ENCODE assay signal across 8 cellular contexts in the genomic region with DNA sequence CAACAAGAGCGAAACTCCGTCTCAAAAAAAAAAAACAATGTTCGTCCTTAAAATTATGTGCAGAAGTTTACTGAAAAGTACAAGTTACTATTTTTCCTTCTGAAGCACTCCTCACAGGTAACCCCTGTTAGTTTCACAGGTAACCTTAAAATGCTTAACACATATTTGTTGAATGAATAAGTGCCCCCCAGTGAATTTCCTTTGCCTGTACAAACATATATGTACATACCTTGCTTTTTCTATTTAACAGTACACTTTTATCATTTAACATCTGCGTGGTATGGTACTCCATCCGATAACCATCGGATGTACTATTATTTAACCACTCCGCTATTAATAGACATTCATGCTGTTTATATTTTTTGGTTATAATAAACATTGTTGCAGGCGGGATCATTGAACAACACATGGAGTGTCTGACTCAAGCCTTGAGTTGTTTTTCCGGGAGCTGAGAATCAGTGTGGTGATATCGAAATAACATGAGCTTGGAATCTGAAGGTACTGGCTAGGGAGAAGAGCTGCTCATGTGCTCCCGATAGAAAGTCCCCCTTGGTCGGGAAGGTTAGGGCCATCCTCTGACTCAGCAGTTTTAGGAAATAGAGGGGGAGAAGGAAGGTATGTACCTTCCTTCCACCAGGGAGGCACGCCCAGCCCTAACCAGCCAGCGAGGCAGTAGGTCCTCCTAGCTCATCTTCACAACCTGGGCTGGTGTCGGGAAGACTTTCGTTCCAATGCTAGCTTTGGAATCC. TPM values are rescaled to one million over a fixed set of nuclear protein-coding genes. Genes with fewer than 3 reads are reported as not detected.
A peak's percentile ranks its signal among the peaks of the same experiment; 100 is the strongest.
DNase-seq lines count a peak whose midpoint lies in the region; ATAC-seq and TF ChIP-seq lines count a peak whose summit lies in the region.

No MANE protein-coding gene starts in this region.

- H3K9me3 ChIP-seq in SK-N-MC (ENCODE audit: low read depth, low read length), result no peaks in the 10 kb centered on the region

- peaks cover 19% of the 10 kb centered on the region for H3K36me3 Mint-ChIP-seq in T-helper 1 cell treated with Interleukin-12 subunit alpha and Interleukin-12 subunit beta and Interleukin-4 antibody, amounts not matched to agents 30 μg/mL and 1 μg/mL, for 36 hours (ENCODE audit: low read depth)

- H3K27ac ChIP-seq in SK-N-MC, result no peak overlapping the region

- no peak for TF ChIP-seq CTCF in fibroblast of the aortic adventitia (IDR thresholded peaks at IDR 0.05; ENCODE audit: insufficient read depth, low read length)
- TF ChIP-seq CTCF in retinal pigment epithelial cell (conservative IDR thresholded peaks at IDR 0.05; ENCODE audit: low read depth, low read length), result no peak

- peaks cover 5% of the 10 kb centered on the region for H3K36me3 ChIP-seq in SK-N-MC (ENCODE audit: insufficient read depth, low read length)

- no peak for DNase-seq in T-helper 1 cell
- DNase-seq in SK-N-MC (ENCODE audit: low read depth, low spot score), result no peak
- DNase-seq in fibroblast of the aortic adventitia (ENCODE audit: low read depth), result peak; percentile 44
- no peak for DNase-seq in retinal pigment epithelial cell (ENCODE audit: low read depth)
- no peak for DNase-seq in cerebellar nuclear complex (lab: John Stamatoyannopoulos, UW)
- no peak for DNase-seq in putamen (ENCODE audit: low spot score)

- H3K9me3 Mint-ChIP-seq in T-helper 1 cell treated with Interleukin-12 subunit alpha and Interleukin-12 subunit beta and Interleukin-4 antibody, amounts not matched to agents 30 μg/mL and 1 μg/mL, for 36 hours, result no peaks in the 10 kb centered on the region

- H3K27me3 Mint-ChIP-seq in T-helper 1 cell treated with Interleukin-12 subunit alpha and Interleukin-12 subunit beta and Interleukin-4 antibody, amounts not matched to agents 30 μg/mL and 1 μg/mL, for 36 hours (ENCODE audit: low read depth), result no peaks in the 10 kb centered on the region

- peak overlapping the region; percentile 89 for H3K9ac ChIP-seq in SK-N-MC (ENCODE audit: insufficient read length)

- H3K4me3 Mint-ChIP-seq in T-helper 1 cell treated with Interleukin-12 subunit alpha and Interleukin-12 subunit beta and Interleukin-4 antibody, amounts not matched to agents 30 μg/mL and 1 μg/mL, for 36 hours, result peak overlapping the region; percentile 90

- peak overlapping the region; percentile 94 for H3K27ac Mint-ChIP-seq in T-helper 1 cell treated with Interleukin-12 subunit alpha and Interleukin-12 subunit beta and Interleukin-4 antibody, amounts not matched to agents 30 μg/mL and 1 μg/mL, for 36 hours

- no peak for ATAC-seq in HG03565 (IDR thresholded peaks at IDR 0.05; ENCODE audit: unreplicated experiment)

- peaks cover 63% of the 10 kb centered on the region for H3K4me1 Mint-ChIP-seq in T-helper 1 cell treated with Interleukin-12 subunit alpha and Interleukin-12 subunit beta and Interleukin-4 antibody, amounts not matched to agents 30 μg/mL and 1 μg/mL, for 36 hours (ENCODE audit: low read depth)

- H3K4me3 ChIP-seq in SK-N-MC (peak overlapping the region; percentile 84), fibroblast of the aortic adventitia (ENCODE audit: low read depth, low read length) (peak overlapping the region; percentile 96), retinal pigment epithelial cell (ENCODE audit: low read length) (peak overlapping the region; percentile 84)

RNA-seq across cellular contexts. Expression of gene RAB35, which starts 1.6 kb away (rescaled TPM):
- 8.0 and 24.8 TPM in 2 replicates for total RNA-seq in fibroblast of the aortic adventitia (ENCODE audit: low replicate concordance)
